8 cellular contexts compared by ENCODE assay signal in the genomic region with DNA sequence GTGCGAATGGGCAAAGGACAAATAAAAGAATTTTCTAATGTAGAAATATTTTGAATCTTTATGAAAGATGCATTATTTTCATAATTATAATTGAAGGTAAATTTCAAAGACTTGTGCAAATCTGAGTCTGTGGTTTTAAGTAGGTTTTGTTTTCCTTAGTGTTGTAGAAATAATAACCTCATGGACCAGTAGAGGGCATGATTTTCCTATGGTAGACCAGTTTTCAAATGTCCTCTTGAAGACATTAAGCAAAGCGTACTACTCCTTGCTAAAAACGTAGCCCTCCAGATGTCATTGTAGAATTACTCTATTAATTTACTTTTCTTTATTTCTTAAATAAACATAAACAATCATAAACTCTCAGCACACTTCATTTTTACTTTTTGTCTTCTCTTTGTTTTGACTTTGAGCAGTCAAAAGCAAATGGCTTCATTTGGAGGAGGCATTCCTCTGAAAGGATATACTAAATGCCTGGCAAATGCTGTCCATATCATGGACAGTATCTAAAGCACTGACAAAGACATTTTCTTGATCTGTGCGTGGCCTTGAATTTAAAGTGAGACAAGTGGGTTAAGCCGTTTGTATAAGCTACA.
A peak's percentile ranks its signal among the peaks of the same experiment; 100 is the strongest.
DNase-seq lines count a peak whose midpoint lies in the region; ATAC-seq and TF ChIP-seq lines count a peak whose summit lies in the region.

No MANE protein-coding gene starts in this region.

- H3K9me3 Mint-ChIP-seq in GM23338 (no peaks in the 10 kb centered on the region), mesothelial cell of epicardium (no peaks in the 10 kb centered on the region)

- intact Hi-C loops in mammary epithelial cell (cut with micrococcal nuclease): loop anchor here (1.0 to 10.0 kb wide), 3 partner anchors 114 to 225 kb away; a partner anchor contains a TSS
- intact Hi-C loops in sciatic nerve (cut with DNase I): no loop called here

- H3K4me3 ChIP-seq in GM23338 (no peak overlapping the region), mammary epithelial cell (replicated peaks in 1 of 3; ENCODE audit: insufficient read depth in 1 of 3, low read depth in 2 of 3, low read length in 3 of 3) (no peak overlapping the region)

- 37% methylated on average over 5 of the region's 5 CpGs for WGBS in mammary epithelial cell (ENCODE audit: low coverage, missing lambda C conversion rate)

- no peaks in the 10 kb centered on the region for H3K27me3 Mint-ChIP-seq in GM23338 (ENCODE audit: insufficient read depth, low read depth, poor library complexity)
- H3K27me3 Mint-ChIP-seq in mesothelial cell of epicardium (ENCODE audit: low read depth): peaks cover 8% of the 10 kb centered on the region

- no peak overlapping the region for H2AFZ ChIP-seq in GM23338
- H2AFZ ChIP-seq in mammary epithelial cell (ENCODE audit: low read depth, low read length): no peak overlapping the region

- H3K36me3 Mint-ChIP-seq in GM23338 (ENCODE audit: low read depth) (no peaks in the 10 kb centered on the region), mesothelial cell of epicardium (no peaks in the 10 kb centered on the region)

- in situ Hi-C loops in mammary epithelial cell (cut with MboI; ENCODE audit: low sequenced_read_pairs in 2 of 2): loop anchor here in 1 of 2 donors (10.0 kb wide), 1 partner anchor 162 kb away; no protein-coding TSS in a partner anchor

- no peak overlapping the region for H3K9ac ChIP-seq in mammary epithelial cell (ENCODE audit: insufficient read depth, low read length)

- H4K20me1 ChIP-seq in GM23338 (replicated peaks; ENCODE audit: insufficient read depth) (no peaks in the 10 kb centered on the region), mammary epithelial cell (ENCODE audit: insufficient read depth, low read length) (no peaks in the 10 kb centered on the region)

- no peaks in the 10 kb centered on the region for H3K9me2 ChIP-seq in GM23338 (ENCODE audit: insufficient read depth)

- H3K4me2 ChIP-seq in GM23338: no peak overlapping the region
- no peak overlapping the region for H3K4me2 ChIP-seq in mammary epithelial cell (ENCODE audit: insufficient read depth, low read depth, low read length)

- H3K36me3 ChIP-seq in GM23338 (ENCODE audit: insufficient read depth): no peaks in the 10 kb centered on the region
- no peaks in the 10 kb centered on the region for H3K36me3 ChIP-seq in mammary epithelial cell (ENCODE audit: insufficient read depth, low read length)

- TF ChIP-seq CTCF in GM23338 (conservative IDR thresholded peaks at IDR 0.05; ENCODE audit: low read depth in 2 of 2): peak; percentile 58 to 74
- TF ChIP-seq CTCF in mammary epithelial cell (conservative IDR thresholded peaks at IDR 0.05 in 1 of 2, IDR thresholded peaks at IDR 0.05 in 1 of 2; ENCODE audit: extremely low read depth in 1 of 2, insufficient read depth in 1 of 2, low read depth in 1 of 2, low read length in 2 of 2): peak; percentile 57 to 58
- TF ChIP-seq CTCF in mesothelial cell of epicardium (IDR thresholded peaks at IDR 0.05; ENCODE audit: unreplicated experiment): peak; percentile 46

- no peaks in the 10 kb centered on the region for H3K9me3 ChIP-seq in mammary epithelial cell (replicated peaks; ENCODE audit: insufficient read depth, low read length)

- CTCF ChIA-PET in mammary epithelial cell (lab: Charles Lee; ENCODE audit: low non-redundant PET): no interaction called here

- peak; percentile 74 for DNase-seq in DMS53 (lab: John Stamatoyannopoulos, UW)
- DNase-seq in GM23338 (ENCODE audit: low spot score): peak; percentile 72
- DNase-seq in NCI-H524 treated with DMSO at 0.1 percent for 48 hours (lab: John Stamatoyannopoulos, UW): peak; percentile 15
- DNase-seq in mammary epithelial cell: peak; percentile 26
- no peak for DNase-seq in mesothelial cell of epicardium (ENCODE audit: low spot score in 2 of 2, unreplicated experiment in 2 of 2)
- no peak for DNase-seq in sciatic nerve (ENCODE audit: low spot score)
- no peak for DNase-seq in HK-2 (ENCODE audit: unreplicated experiment)

- H3K27ac Mint-ChIP-seq in GM23338 (no peak overlapping the region), mesothelial cell of epicardium (no peak overlapping the region)

- no peaks in the 10 kb centered on the region for H3F3A ChIP-seq in GM23338 (replicated peaks; ENCODE audit: low read depth)

- dilution Hi-C loops in mammary epithelial cell (cut with HindIII; ENCODE audit: low sequenced_read_pairs): no loop called here

- H3K27me3 ChIP-seq in GM23338 (ENCODE audit: insufficient read depth) (no peaks in the 10 kb centered on the region), mammary epithelial cell (ENCODE audit: insufficient read depth, low read length) (peaks cover 3% of the 10 kb centered on the region)

- H3K4me1 ChIP-seq in GM23338 (ENCODE audit: insufficient read depth) (no peaks in the 10 kb centered on the region), mammary epithelial cell (ENCODE audit: insufficient read depth, low read length) (no peaks in the 10 kb centered on the region)

- no TSS peak for BruUV-seq in mammary epithelial cell (replicated peaks; lab: Mats Ljungman, UMichigan)

- no peaks in the 10 kb centered on the region for H3K79me2 ChIP-seq in GM23338 (replicated peaks; ENCODE audit: insufficient read depth)
- no peaks in the 10 kb centered on the region for H3K79me2 ChIP-seq in mammary epithelial cell (ENCODE audit: insufficient read depth, low read length)

- ATAC-seq in GM23338 (peak; percentile 34; the same call in 1 of the 3 replicates), sciatic nerve (no peak), HG02981 (IDR thresholded peaks at IDR 0.05; ENCODE audit: unreplicated experiment) (no peak)

- H3K4me3 Mint-ChIP-seq in GM23338 (no peak overlapping the region), mesothelial cell of epicardium (no peak overlapping the region)

- no peaks in the 10 kb centered on the region for H3K4me1 Mint-ChIP-seq in GM23338
- no peaks in the 10 kb centered on the region for H3K4me1 Mint-ChIP-seq in mesothelial cell of epicardium

- no peak overlapping the region for H3K27ac ChIP-seq in GM23338 (ENCODE audit: low read depth)
- H3K27ac ChIP-seq in mammary epithelial cell (ENCODE audit: insufficient read depth, low read depth, low read length): no peak overlapping the region

TF ChIP-seq in GM23338, 12 proteins besides CTCF, POLR2A, EP300 and RAD21 (continues in another document):
- TF ChIP-seq ZNF331 (CRISPR knock-in tag; IDR thresholded peaks at IDR 0.05; ENCODE audit: low read depth) (no peak), CREB1 (CRISPR knock-in tag; IDR thresholded peaks at IDR 0.05; ENCODE audit: low read depth) (no peak), POLR2AphosphoS5 (IDR thresholded peaks at IDR 0.05; ENCODE audit: low read depth) (no peak), EZH2 (IDR thresholded peaks at IDR 0.05; ENCODE audit: low read depth, unreplicated experiment) (no peak)
- TF ChIP-seq, protein P1, sequence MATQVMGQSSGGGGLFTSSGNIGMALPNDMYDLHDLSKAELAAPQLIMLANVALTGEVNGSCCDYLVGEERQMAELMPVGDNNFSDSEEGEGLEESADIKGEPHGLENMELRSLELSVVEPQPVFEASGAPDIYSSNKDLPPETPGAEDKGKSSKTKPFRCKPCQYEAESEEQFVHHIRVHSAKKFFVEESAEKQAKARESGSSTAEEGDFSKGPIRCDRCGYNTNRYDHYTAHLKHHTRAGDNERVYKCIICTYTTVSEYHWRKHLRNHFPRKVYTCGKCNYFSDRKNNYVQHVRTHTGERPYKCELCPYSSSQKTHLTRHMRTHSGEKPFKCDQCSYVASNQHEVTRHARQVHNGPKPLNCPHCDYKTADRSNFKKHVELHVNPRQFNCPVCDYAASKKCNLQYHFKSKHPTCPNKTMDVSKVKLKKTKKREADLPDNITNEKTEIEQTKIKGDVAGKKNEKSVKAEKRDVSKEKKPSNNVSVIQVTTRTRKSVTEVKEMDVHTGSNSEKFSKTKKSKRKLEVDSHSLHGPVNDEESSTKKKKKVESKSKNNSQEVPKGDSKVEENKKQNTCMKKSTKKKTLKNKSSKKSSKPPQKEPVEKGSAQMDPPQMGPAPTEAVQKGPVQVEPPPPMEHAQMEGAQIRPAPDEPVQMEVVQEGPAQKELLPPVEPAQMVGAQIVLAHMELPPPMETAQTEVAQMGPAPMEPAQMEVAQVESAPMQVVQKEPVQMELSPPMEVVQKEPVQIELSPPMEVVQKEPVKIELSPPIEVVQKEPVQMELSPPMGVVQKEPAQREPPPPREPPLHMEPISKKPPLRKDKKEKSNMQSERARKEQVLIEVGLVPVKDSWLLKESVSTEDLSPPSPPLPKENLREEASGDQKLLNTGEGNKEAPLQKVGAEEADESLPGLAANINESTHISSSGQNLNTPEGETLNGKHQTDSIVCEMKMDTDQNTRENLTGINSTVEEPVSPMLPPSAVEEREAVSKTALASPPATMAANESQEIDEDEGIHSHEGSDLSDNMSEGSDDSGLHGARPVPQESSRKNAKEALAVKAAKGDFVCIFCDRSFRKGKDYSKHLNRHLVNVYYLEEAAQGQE (IDR thresholded peaks at IDR 0.05; ENCODE audit: unreplicated experiment): no peak

Comparison
In these comparisons a context has a peak if more than half of its experiments do, and no peak if none do; other contexts are left out.
1. DNase-seq: peak in DMS53 (single experiment), GM23338 (single experiment), NCI-H524 treated with DMSO at 0.1 percent for 48 hours (single experiment) and mammary epithelial cell (single experiment); none in mesothelial cell of epicardium (0 of 2), sciatic nerve (single experiment) and HK-2 (single experiment).
2. Peak in every context shown above with its lines, with median percentiles within 50 percentile points of each other: CTCF ChIP-seq.